ENCODE assay signal across 8 cellular contexts in the genomic region with DNA sequence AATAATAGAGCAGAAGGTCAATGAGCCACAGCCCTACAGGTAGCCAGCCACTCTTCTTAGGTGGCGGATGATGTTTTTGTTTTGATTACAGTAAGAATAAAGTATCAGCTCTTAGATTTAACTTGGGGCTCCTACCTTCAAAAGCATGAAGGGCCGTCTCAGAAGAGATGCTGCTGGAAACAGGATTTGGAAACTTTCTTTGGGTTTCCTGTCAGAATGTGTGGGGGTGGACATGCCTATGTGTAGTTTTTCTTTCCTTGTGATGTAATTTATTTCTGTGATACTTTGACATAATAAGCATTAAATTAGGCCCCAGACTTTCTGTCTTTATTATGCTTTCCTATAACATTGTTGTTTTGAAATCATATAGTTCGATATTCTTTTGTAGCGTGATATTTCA. TPM values are rescaled to one million over a fixed set of nuclear protein-coding genes. Genes with fewer than 3 reads are reported as not detected.
DNase-seq lines count a peak whose midpoint lies in the region; ATAC-seq and TF ChIP-seq lines count a peak whose summit lies in the region.

No MANE protein-coding gene starts in this region.

- H3K4me1 ChIP-seq in OCI-LY3 (ENCODE audit: low read length) (peaks cover 74% of the 10 kb centered on the region), psoas muscle (peaks cover 50% of the 10 kb centered on the region)

- H3K79me2 ChIP-seq in OCI-LY3 (ENCODE audit: low read length), result peaks cover 81% of the 10 kb centered on the region

- intact Hi-C loops in psoas muscle (cut with DNase I), result no loop called here

- H3K27me3 Mint-ChIP-seq in endothelial cell (ENCODE audit: unreplicated experiment), result peaks cover 1% of the 10 kb centered on the region

- no peaks in the 10 kb centered on the region for H3K9me3 ChIP-seq in OCI-LY3 (ENCODE audit: insufficient read depth, low read length)
- no peaks in the 10 kb centered on the region for H3K9me3 ChIP-seq in psoas muscle

- peak overlapping the region; percentile 91 for H3K9ac ChIP-seq in OCI-LY3 (ENCODE audit: low read length)

- H3K4me3 ChIP-seq in GM06990 (replicated peaks; ENCODE audit: low read depth, low read length), result peak overlapping the region; percentile 93
- H3K4me3 ChIP-seq in OCI-LY3 (ENCODE audit: low read length), result peak overlapping the region; percentile 95
- H3K4me3 ChIP-seq in psoas muscle, result peak overlapping the region; percentile 91

- no peak overlapping the region for H2AFZ ChIP-seq in OCI-LY3 (ENCODE audit: low read depth, low read length)

- H3K4me1 Mint-ChIP-seq in endothelial cell (ENCODE audit: unreplicated experiment), result peaks cover 29% of the 10 kb centered on the region

- ATAC-seq in psoas muscle (no peak), GM19467 (IDR thresholded peaks at IDR 0.05; ENCODE audit: unreplicated experiment) (no peak)

- no peaks in the 10 kb centered on the region for H3K27me3 ChIP-seq in GM06990 (replicated peaks; ENCODE audit: control insufficient read depth, insufficient read depth, low read length)
- H3K27me3 ChIP-seq in OCI-LY3 (ENCODE audit: low read depth, low read length), result no peaks in the 10 kb centered on the region
- H3K27me3 ChIP-seq in psoas muscle (ENCODE audit: insufficient read depth in 3 of 3, low read length in 2 of 3), result no peaks in the 10 kb centered on the region

- DNase-seq in GM06990 (ENCODE audit: extremely low read depth, insufficient read length) (no peak), endothelial cell (ENCODE audit: low spot score) (no peak), psoas muscle (no peak), NCI-H2081 (lab: John Stamatoyannopoulos, UW) (no peak), middle frontal gyrus (ENCODE audit: extremely low spot score, low spot score) (no peak), midbrain (lab: John Stamatoyannopoulos, UW) (no peak)

- peak overlapping the region; percentile 28 for H3K27ac Mint-ChIP-seq in endothelial cell (ENCODE audit: unreplicated experiment)

- no peaks in the 10 kb centered on the region for H3K9me3 Mint-ChIP-seq in endothelial cell (ENCODE audit: unreplicated experiment)

- H3K4me3 Mint-ChIP-seq in endothelial cell (ENCODE audit: unreplicated experiment), result peak overlapping the region; percentile 95

- H4K20me1 ChIP-seq in OCI-LY3 (ENCODE audit: insufficient read depth, low read length), result peaks cover 51% of the 10 kb centered on the region

- TF ChIP-seq CTCF in GM06990 (IDR thresholded peaks at IDR 0.05; ENCODE audit: insufficient read depth, low read length, poor library complexity, severe bottlenecking), result no peak
- no peak for TF ChIP-seq CTCF in OCI-LY3 (IDR thresholded peaks at IDR 0.05; ENCODE audit: low read depth, low read length)
- TF ChIP-seq CTCF in endothelial cell (IDR thresholded peaks at IDR 0.05; ENCODE audit: unreplicated experiment), result no peak
- no peak for TF ChIP-seq CTCF in psoas muscle (IDR thresholded peaks at IDR 0.05)

- H3K36me3 Mint-ChIP-seq in endothelial cell (ENCODE audit: low read depth, unreplicated experiment), result peaks cover 8% of the 10 kb centered on the region

- peak overlapping the region; percentile 96 for H3K4me2 ChIP-seq in OCI-LY3 (ENCODE audit: low read length)

- H3K36me3 ChIP-seq in GM06990 (ENCODE audit: control insufficient read depth, insufficient read depth, low read length) (no peaks in the 10 kb centered on the region; the same call in 1 of the 2 replicates), OCI-LY3 (replicated peaks; ENCODE audit: low read depth, low read length) (peaks cover 19% of the 10 kb centered on the region), psoas muscle (ENCODE audit: insufficient read depth in 1 of 2, low read depth in 1 of 2) (no peaks in the 10 kb centered on the region)

- WGBS in psoas muscle, 3 donors, result 61 to 68% (median 63%) methylated on average over 4 of the region's 4 CpGs

- H3K27ac ChIP-seq in OCI-LY3 (ENCODE audit: low read length) (peak overlapping the region; percentile 100), psoas muscle (peak overlapping the region; percentile 97)

RNA-seq across cellular contexts. Expression of gene RAP1A, which starts 1.5 kb away (rescaled TPM):
- 41.7 TPM for total RNA-seq in endothelial cell (ENCODE audit: unreplicated experiment)
- 10 to 100 TPM; 63.6 to 94.8 (median 73.8) TPM for total RNA-seq in psoas muscle
- polyA plus RNA-seq in psoas muscle, result 100 to 1,000 TPM in 2 of 3 donors, 10 to 100 TPM in 1; 64.2 to 235 (median 102) TPM
